ENCODE assay signal across 11 cellular contexts in the genomic region with DNA sequence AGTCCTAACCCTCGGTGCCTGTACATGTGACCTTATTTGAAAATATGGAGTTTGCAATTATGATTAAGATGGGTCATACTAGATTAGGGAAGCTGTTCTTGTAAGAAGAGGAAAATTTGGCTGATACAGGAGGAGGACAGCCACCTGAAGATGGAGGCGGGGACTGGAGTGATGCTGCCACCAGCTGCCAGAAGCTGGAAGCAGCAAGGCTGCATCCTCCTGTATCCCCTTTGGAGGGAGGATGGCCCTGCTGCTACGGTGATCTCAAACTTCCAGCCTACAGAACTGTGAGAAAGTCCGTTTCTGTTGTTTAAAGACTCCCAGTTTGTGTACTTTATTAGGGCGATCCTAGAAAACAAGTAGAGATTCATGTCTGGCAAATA. TPM values are rescaled to one million over a fixed set of nuclear protein-coding genes. Genes with fewer than 3 reads are reported as not detected.
A peak's percentile ranks its signal among the peaks of the same experiment; 100 is the strongest.
DNase-seq lines count a peak whose midpoint lies in the region; ATAC-seq and TF ChIP-seq lines count a peak whose summit lies in the region.
"Not testable (repeated sequence)": the region's sequence is repeated elsewhere in the genome, so short reads cannot be mapped to it uniquely, and the experiment has no call there.
"Had no signal": no experiment of that assay in that cellular context is flagged by ENCODE, and none has a peak within 500 bp of the region (broad histone marks: within the 10 kb centered on the region; RNA-seq: fewer than 3 reads in every experiment).

No MANE protein-coding gene starts in this region.

- H3K9me3 Mint-ChIP-seq in brain; natural killer cell treated with Interleukin-12 subunit alpha and Interleukin-12 subunit beta and Interleukin-15 and Interleukin-18, amount 100 ng/mL, for 72 hours: not testable (repeated sequence)

- not testable (repeated sequence) for H4K20me1 ChIP-seq in DOHH2 (ENCODE audit: control insufficient read depth, insufficient read depth, low read depth, low read length)

- not testable (repeated sequence) for H3F3A ChIP-seq in DOHH2 (ENCODE audit: control insufficient read depth, insufficient read depth)

- intact Hi-C loops in tibial artery (cut with DNase I; ENCODE audit: low total_unique reads) = not testable (repeated sequence)

- H3K4me2 ChIP-seq in DOHH2 (ENCODE audit: low read length) = peak overlapping the region; percentile 75

- H3K4me1 ChIP-seq in DOHH2 (ENCODE audit: control insufficient read depth, low read length) (peaks cover 18% of the 10 kb centered on the region), tibial artery (peaks cover 0 to 18% (median 8%) of the 10 kb centered on the region in 4 donors)

- H3K4me3 ChIP-seq in DOHH2 (ENCODE audit: low read length) = peak overlapping the region; percentile 99
- peak overlapping the region; percentile 89 for H3K4me3 ChIP-seq in WI38 (ENCODE audit: low read depth, low read length)
- H3K4me3 ChIP-seq in fibroblast of mammary gland (ENCODE audit: control insufficient read depth, low read depth, low read length) = not testable (repeated sequence)
- peak overlapping the region; percentile 74 to 75 for H3K4me3 ChIP-seq in tibial artery

- peak; percentile 18 for ATAC-seq in HG02759 (IDR thresholded peaks at IDR 0.05; ENCODE audit: unreplicated experiment)
- not testable (repeated sequence) for ATAC-seq in natural killer cell treated with Interleukin-12 subunit alpha and Interleukin-12 subunit beta and Interleukin-15 and Interleukin-18, amount 100 ng/mL, for 72 hours

- DNase-seq in NCI-H748 treated with DMSO at 0.1 percent for 48 hours (lab: John Stamatoyannopoulos, UW) = peak; percentile 55
- DNase-seq in fibroblast of mammary gland (ENCODE audit: low read depth); natural killer cell treated with Interleukin-12 subunit alpha and Interleukin-12 subunit beta and Interleukin-15 and Interleukin-18, amount 100 ng/mL, for 72 hours (ENCODE audit: low spot score); tibial artery: not testable (repeated sequence)

- peak overlapping the region; percentile 73 to 93 (median 81) for H3K27ac Mint-ChIP-seq in brain
- H3K27ac Mint-ChIP-seq in natural killer cell treated with Interleukin-12 subunit alpha and Interleukin-12 subunit beta and Interleukin-15 and Interleukin-18, amount 100 ng/mL, for 72 hours = peak overlapping the region; percentile 66 to 87

- H3K79me2 ChIP-seq in DOHH2 (ENCODE audit: control insufficient read depth, low read length) = peaks cover 12% of the 10 kb centered on the region

- not testable (repeated sequence) for H3K9me3 ChIP-seq in DOHH2 (ENCODE audit: control insufficient read depth, insufficient read depth, low read length); tibial artery

- not testable (repeated sequence) for H3K27me3 ChIP-seq in DOHH2 (ENCODE audit: control insufficient read depth, low read length); tibial artery

- peak overlapping the region; percentile 80 to 91 (median 84) for H3K4me3 Mint-ChIP-seq in brain
- H3K4me3 Mint-ChIP-seq in natural killer cell treated with Interleukin-12 subunit alpha and Interleukin-12 subunit beta and Interleukin-15 and Interleukin-18, amount 100 ng/mL, for 72 hours = peak overlapping the region; percentile 91

- TF ChIP-seq CTCF in DOHH2 (IDR thresholded peaks at IDR 0.05; ENCODE audit: low read depth, low read length, poor library complexity, severe bottlenecking) (peak; percentile 48), WI38 (IDR thresholded peaks at IDR 0.05; ENCODE audit: low read depth, low read length) (0 out of 2 replicates have a peak, but pooled peaks have one; percentile 10), brain (conservative IDR thresholded peaks at IDR 0.05) (peak in 1 of 2 experiments; percentile 22), fibroblast of mammary gland (conservative IDR thresholded peaks at IDR 0.05; ENCODE audit: control insufficient read depth, insufficient read depth, low read depth, low read length) (peak; percentile 10)
- TF ChIP-seq CTCF in tibial artery (IDR thresholded peaks at IDR 0.05) = not testable (repeated sequence)

- H3K27me3 Mint-ChIP-seq in brain; natural killer cell treated with Interleukin-12 subunit alpha and Interleukin-12 subunit beta and Interleukin-15 and Interleukin-18, amount 100 ng/mL, for 72 hours: not testable (repeated sequence)

- H3K36me3 Mint-ChIP-seq in brain; natural killer cell treated with Interleukin-12 subunit alpha and Interleukin-12 subunit beta and Interleukin-15 and Interleukin-18, amount 100 ng/mL, for 72 hours: not testable (repeated sequence)

- not testable (repeated sequence) for H3K9me2 ChIP-seq in DOHH2 (replicated peaks; ENCODE audit: control insufficient read depth, low read length)

- H3K36me3 ChIP-seq in DOHH2 (ENCODE audit: control insufficient read depth, low read length); tibial artery: not testable (repeated sequence)

- H3K4me1 Mint-ChIP-seq in brain = peaks cover 38% of the 10 kb centered on the region
- H3K4me1 Mint-ChIP-seq in natural killer cell treated with Interleukin-12 subunit alpha and Interleukin-12 subunit beta and Interleukin-15 and Interleukin-18, amount 100 ng/mL, for 72 hours (ENCODE audit: low read depth in 2 of 2) = peaks cover 18 to 19% of the 10 kb centered on the region in 2 donors

- H3K27ac ChIP-seq in DOHH2 (ENCODE audit: low read depth, low read length) = not testable (repeated sequence)
- peak overlapping the region in 1 of 2 donors; percentile 81 for H3K27ac ChIP-seq in tibial artery

RNA-seq across cellular contexts. Expression of gene MIPEP, which starts 1.0 kb away (rescaled TPM):
- 7.8 TPM for polyA plus RNA-seq in brain (ENCODE audit: insufficient read depth, low read depth, low replicate concordance)
- total RNA-seq in natural killer cell treated with Interleukin-12 subunit alpha and Interleukin-12 subunit beta and Interleukin-15 and Interleukin-18, amount 100 ng/mL, for 72 hours = 10 to 100 TPM; 12.1 to 14.5 TPM

RNA-seq across cellular contexts. Expression of gene C1QTNF9B, which starts 7.1 kb away (rescaled TPM):
- not detected for polyA plus RNA-seq in brain (ENCODE audit: insufficient read depth, low read depth, low replicate concordance)
- not detected for total RNA-seq in natural killer cell treated with Interleukin-12 subunit alpha and Interleukin-12 subunit beta and Interleukin-15 and Interleukin-18, amount 100 ng/mL, for 72 hours
- total RNA-seq: Daoy, mononuclear cell, transverse colon had no signal
